ENCODE assay signal across 1 cellular context in the genomic region with DNA sequence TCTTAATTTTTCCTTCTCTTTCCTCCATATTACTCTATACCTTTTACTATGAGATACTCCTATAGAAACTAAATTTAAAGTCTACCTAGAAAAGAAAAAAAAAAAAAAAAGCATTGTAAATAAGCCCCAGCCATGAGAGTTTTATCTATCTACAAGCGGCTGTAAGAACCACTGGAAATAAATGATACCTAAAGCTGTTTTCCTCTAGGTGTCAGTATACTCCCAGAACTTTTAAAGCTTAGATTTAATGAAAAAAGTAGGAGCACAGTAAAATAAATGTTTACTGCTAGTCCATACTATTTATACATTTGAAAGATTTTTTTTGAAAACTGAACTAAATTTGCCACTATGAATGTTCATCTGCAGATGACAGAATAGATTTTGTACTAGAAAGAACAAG.
TF ChIP-seq lines count a peak whose summit lies in the region.

No MANE protein-coding gene starts in this region.

TF ChIP-seq in H1, 55 proteins besides CTCF, POLR2A, EP300 and RAD21:
- TF ChIP-seq CBX8 (IDR thresholded peaks at IDR 0.05; ENCODE audit: borderline replicate concordance, low read depth, low read length), result no peak
- TF ChIP-seq MAFK (IDR thresholded peaks at IDR 0.05; ENCODE audit: low read depth, low read length), result no peak
- no peak for TF ChIP-seq SIRT6 (IDR thresholded peaks at IDR 0.05; ENCODE audit: low read length)
- TF ChIP-seq ZNF274 (IDR thresholded peaks at IDR 0.05; ENCODE audit: borderline replicate concordance, extremely low read depth, low read length), result no peak
- TF ChIP-seq KDM4A (IDR thresholded peaks at IDR 0.05; ENCODE audit: low read depth, low read length, severe bottlenecking), result no peak
- TF ChIP-seq, protein P1, sequence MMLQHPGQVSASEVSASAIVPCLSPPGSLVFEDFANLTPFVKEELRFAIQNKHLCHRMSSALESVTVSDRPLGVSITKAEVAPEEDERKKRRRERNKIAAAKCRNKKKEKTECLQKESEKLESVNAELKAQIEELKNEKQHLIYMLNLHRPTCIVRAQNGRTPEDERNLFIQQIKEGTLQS (IDR thresholded peaks at IDR 0.05; ENCODE audit: insufficient read depth, low read depth, low read length), result no peak
- TF ChIP-seq, protein P2, sequence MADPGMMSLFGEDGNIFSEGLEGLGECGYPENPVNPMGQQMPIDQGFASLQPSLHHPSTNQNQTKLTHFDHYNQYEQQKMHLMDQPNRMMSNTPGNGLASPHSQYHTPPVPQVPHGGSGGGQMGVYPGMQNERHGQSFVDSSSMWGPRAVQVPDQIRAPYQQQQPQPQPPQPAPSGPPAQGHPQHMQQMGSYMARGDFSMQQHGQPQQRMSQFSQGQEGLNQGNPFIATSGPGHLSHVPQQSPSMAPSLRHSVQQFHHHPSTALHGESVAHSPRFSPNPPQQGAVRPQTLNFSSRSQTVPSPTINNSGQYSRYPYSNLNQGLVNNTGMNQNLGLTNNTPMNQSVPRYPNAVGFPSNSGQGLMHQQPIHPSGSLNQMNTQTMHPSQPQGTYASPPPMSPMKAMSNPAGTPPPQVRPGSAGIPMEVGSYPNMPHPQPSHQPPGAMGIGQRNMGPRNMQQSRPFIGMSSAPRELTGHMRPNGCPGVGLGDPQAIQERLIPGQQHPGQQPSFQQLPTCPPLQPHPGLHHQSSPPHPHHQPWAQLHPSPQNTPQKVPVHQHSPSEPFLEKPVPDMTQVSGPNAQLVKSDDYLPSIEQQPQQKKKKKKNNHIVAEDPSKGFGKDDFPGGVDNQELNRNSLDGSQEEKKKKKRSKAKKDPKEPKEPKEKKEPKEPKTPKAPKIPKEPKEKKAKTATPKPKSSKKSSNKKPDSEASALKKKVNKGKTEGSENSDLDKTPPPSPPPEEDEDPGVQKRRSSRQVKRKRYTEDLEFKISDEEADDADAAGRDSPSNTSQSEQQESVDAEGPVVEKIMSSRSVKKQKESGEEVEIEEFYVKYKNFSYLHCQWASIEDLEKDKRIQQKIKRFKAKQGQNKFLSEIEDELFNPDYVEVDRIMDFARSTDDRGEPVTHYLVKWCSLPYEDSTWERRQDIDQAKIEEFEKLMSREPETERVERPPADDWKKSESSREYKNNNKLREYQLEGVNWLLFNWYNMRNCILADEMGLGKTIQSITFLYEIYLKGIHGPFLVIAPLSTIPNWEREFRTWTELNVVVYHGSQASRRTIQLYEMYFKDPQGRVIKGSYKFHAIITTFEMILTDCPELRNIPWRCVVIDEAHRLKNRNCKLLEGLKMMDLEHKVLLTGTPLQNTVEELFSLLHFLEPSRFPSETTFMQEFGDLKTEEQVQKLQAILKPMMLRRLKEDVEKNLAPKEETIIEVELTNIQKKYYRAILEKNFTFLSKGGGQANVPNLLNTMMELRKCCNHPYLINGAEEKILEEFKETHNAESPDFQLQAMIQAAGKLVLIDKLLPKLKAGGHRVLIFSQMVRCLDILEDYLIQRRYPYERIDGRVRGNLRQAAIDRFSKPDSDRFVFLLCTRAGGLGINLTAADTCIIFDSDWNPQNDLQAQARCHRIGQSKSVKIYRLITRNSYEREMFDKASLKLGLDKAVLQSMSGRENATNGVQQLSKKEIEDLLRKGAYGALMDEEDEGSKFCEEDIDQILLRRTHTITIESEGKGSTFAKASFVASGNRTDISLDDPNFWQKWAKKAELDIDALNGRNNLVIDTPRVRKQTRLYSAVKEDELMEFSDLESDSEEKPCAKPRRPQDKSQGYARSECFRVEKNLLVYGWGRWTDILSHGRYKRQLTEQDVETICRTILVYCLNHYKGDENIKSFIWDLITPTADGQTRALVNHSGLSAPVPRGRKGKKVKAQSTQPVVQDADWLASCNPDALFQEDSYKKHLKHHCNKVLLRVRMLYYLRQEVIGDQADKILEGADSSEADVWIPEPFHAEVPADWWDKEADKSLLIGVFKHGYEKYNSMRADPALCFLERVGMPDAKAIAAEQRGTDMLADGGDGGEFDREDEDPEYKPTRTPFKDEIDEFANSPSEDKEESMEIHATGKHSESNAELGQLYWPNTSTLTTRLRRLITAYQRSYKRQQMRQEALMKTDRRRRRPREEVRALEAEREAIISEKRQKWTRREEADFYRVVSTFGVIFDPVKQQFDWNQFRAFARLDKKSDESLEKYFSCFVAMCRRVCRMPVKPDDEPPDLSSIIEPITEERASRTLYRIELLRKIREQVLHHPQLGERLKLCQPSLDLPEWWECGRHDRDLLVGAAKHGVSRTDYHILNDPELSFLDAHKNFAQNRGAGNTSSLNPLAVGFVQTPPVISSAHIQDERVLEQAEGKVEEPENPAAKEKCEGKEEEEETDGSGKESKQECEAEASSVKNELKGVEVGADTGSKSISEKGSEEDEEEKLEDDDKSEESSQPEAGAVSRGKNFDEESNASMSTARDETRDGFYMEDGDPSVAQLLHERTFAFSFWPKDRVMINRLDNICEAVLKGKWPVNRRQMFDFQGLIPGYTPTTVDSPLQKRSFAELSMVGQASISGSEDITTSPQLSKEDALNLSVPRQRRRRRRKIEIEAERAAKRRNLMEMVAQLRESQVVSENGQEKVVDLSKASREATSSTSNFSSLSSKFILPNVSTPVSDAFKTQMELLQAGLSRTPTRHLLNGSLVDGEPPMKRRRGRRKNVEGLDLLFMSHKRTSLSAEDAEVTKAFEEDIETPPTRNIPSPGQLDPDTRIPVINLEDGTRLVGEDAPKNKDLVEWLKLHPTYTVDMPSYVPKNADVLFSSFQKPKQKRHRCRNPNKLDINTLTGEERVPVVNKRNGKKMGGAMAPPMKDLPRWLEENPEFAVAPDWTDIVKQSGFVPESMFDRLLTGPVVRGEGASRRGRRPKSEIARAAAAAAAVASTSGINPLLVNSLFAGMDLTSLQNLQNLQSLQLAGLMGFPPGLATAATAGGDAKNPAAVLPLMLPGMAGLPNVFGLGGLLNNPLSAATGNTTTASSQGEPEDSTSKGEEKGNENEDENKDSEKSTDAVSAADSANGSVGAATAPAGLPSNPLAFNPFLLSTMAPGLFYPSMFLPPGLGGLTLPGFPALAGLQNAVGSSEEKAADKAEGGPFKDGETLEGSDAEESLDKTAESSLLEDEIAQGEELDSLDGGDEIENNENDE (IDR thresholded peaks at IDR 0.05; ENCODE audit: insufficient replicate concordance, low read length), result no peak
- no peak for TF ChIP-seq TAF1 (IDR thresholded peaks at IDR 0.05; ENCODE audit: low read depth, low read length)
- no peak for TF ChIP-seq NRF1 (IDR thresholded peaks at IDR 0.05; ENCODE audit: low read depth, low read length)
- no peak for TF ChIP-seq NANOG (IDR thresholded peaks at IDR 0.05; ENCODE audit: insufficient read depth, low read depth, low read length, poor library complexity, severe bottlenecking)
- no peak for TF ChIP-seq EZH2 (IDR thresholded peaks at IDR 0.05; ENCODE audit: low read depth, low read length, severe bottlenecking)
- TF ChIP-seq HDAC6 (IDR thresholded peaks at IDR 0.05; ENCODE audit: low read depth, low read length), result no peak
- TF ChIP-seq ASH2L (IDR thresholded peaks at IDR 0.05; ENCODE audit: low read length), result no peak
- TF ChIP-seq RFX5 (IDR thresholded peaks at IDR 0.05; ENCODE audit: borderline replicate concordance, low read depth, low read length), result no peak
- no peak for TF ChIP-seq GTF2F1 (IDR thresholded peaks at IDR 0.05; ENCODE audit: borderline replicate concordance, low read depth, low read length)
- TF ChIP-seq CHD2 (IDR thresholded peaks at IDR 0.05; ENCODE audit: low read length), result no peak
- TF ChIP-seq RNF2 (IDR thresholded peaks at IDR 0.05; ENCODE audit: borderline replicate concordance, low read depth, low read length, missing control alignments, poor library complexity, severe bottlenecking), result no peak
- no peak for TF ChIP-seq YY1 (IDR thresholded peaks at IDR 0.05; ENCODE audit: low read depth, low read length)
- TF ChIP-seq JUN (IDR thresholded peaks at IDR 0.05; ENCODE audit: low read depth, low read length), result no peak
TF ChIP-seq in H1: peak in this region for 0.
